Comparison of ENCODE assay signal across 10 cellular contexts in the genomic region with DNA sequence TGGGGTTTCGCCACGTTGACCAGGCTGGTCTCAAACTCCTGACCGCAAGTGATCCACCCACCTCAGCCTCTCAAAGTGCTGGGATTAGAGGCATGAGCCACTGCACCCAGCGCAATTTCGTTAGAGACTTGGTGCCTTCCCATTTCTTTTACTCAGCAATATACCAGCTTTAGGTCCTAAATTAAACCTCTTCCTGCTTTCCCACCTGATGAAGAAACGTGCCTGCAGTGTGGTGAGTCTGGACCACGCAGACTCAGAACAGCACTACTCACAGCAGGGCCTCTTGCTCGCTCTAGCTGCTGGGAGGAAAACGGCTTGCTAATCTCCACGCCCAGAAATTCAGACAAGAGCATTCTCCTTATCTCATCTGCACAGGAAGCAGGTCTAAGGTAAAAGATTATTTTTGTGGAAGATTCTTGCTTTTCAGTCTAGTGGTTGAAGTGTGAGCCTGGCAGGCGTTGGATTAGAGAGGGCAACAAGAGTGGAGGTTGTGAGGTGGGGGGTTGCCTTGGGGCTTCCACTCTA. TPM values are rescaled to one million over a fixed set of nuclear protein-coding genes. Genes with fewer than 3 reads are reported as not detected.
DNase-seq lines count a peak whose midpoint lies in the region; ATAC-seq and TF ChIP-seq lines count a peak whose summit lies in the region.
"Had no signal": no experiment of that assay in that cellular context is flagged by ENCODE, and none has a peak within 500 bp of the region (broad histone marks: within the 10 kb centered on the region; RNA-seq: fewer than 3 reads in every experiment).

Gene S100Z, plus strand, starts transcription at position 248 of the 525 bp plus-strand sequence. CDS start 25,346 bp downstream, outside the sequence.

- no peaks in the 10 kb centered on the region for H3K36me3 ChIP-seq in endodermal cell (ENCODE audit: control insufficient read depth, insufficient read depth, low read length)

- peak within 1 kb of the TSS; percentile 73 for H3K27ac Mint-ChIP-seq in activated CD4-positive, alpha-beta T cell treated with anti-CD3 and anti-CD28 coated beads, Interleukin-2, amount 10 ng/mL, durations not matched to agents 24 days and 14 days
- H3K27ac Mint-ChIP-seq in endodermal cell = no peak within 1 kb of the TSS

- WGBS in endodermal cell (ENCODE audit: insufficient coverage in 1 of 2, insufficient read length in 1 of 2), 2 experiments = 86 to 90% methylated on average over 6 to 11 of the region's 11 CpGs

- H3K36me3 Mint-ChIP-seq in activated CD4-positive, alpha-beta T cell treated with anti-CD3 and anti-CD28 coated beads, Interleukin-2, amount 10 ng/mL, durations not matched to agents 24 days and 14 days (ENCODE audit: low read depth) = peaks cover 10% of the 10 kb centered on the region
- H3K36me3 Mint-ChIP-seq in endodermal cell (ENCODE audit: low read depth) = no peaks in the 10 kb centered on the region

- DNase-seq in Kasumi-1 (lab: John Stamatoyannopoulos, UW) = peak; percentile 81 to 85
- peak; percentile 82 for DNase-seq in activated CD4-positive, alpha-beta T cell treated with anti-CD3 and anti-CD28 coated beads, Interleukin-2, amount 10 ng/mL, durations not matched to agents 24 days and 14 days
- no peak for DNase-seq in endodermal cell
- peak; percentile 21 to 32 for DNase-seq in stimulated activated CD4-positive, alpha-beta T cell treated with anti-CD3 and anti-CD28 coated beads, Interleukin-4, amount 100 ng/mL, for 48 hours (ENCODE audit: low read depth in 2 of 2)
- no peak for DNase-seq in cortex of kidney (lab: John Stamatoyannopoulos, UW)
- DNase-seq: aorta had no signal

- peaks cover 12% of the 10 kb centered on the region for H3K9me3 ChIP-seq in endodermal cell (ENCODE audit: control insufficient read depth, low read length)

- peaks cover 7% of the 10 kb centered on the region for H3K9me3 Mint-ChIP-seq in activated CD4-positive, alpha-beta T cell treated with anti-CD3 and anti-CD28 coated beads, Interleukin-2, amount 10 ng/mL, durations not matched to agents 24 days and 14 days
- H3K9me3 Mint-ChIP-seq in endodermal cell = peaks cover 22% of the 10 kb centered on the region

- H3K4me1 Mint-ChIP-seq in activated CD4-positive, alpha-beta T cell treated with anti-CD3 and anti-CD28 coated beads, Interleukin-2, amount 10 ng/mL, durations not matched to agents 24 days and 14 days = peaks cover 33% of the 10 kb centered on the region
- peaks cover 17% of the 10 kb centered on the region for H3K4me1 Mint-ChIP-seq in endodermal cell

- ATAC-seq in HG03342 (IDR thresholded peaks at IDR 0.05; ENCODE audit: unreplicated experiment) (no peak), GM21381 (IDR thresholded peaks at IDR 0.05; ENCODE audit: unreplicated experiment) (no peak), GM18861 (IDR thresholded peaks at IDR 0.05; ENCODE audit: unreplicated experiment) (no peak)

- no peaks in the 10 kb centered on the region for H3K27me3 Mint-ChIP-seq in activated CD4-positive, alpha-beta T cell treated with anti-CD3 and anti-CD28 coated beads, Interleukin-2, amount 10 ng/mL, durations not matched to agents 24 days and 14 days
- peaks cover 3% of the 10 kb centered on the region for H3K27me3 Mint-ChIP-seq in endodermal cell (ENCODE audit: insufficient read depth)

- no peak within 1 kb of the TSS for H3K4me3 ChIP-seq in endodermal cell (ENCODE audit: low read length)

- no peak within 1 kb of the TSS for H3K27ac ChIP-seq in endodermal cell (ENCODE audit: low read depth, low read length)

- H3K27me3 ChIP-seq in endodermal cell (ENCODE audit: control insufficient read depth, insufficient read depth, low read length, poor library complexity, severe bottlenecking) = no peaks in the 10 kb centered on the region

- no peaks in the 10 kb centered on the region for H3K4me1 ChIP-seq in endodermal cell (ENCODE audit: control insufficient read depth, insufficient read depth, low read length)

- TF ChIP-seq CTCF in endodermal cell (conservative IDR thresholded peaks at IDR 0.05) = no peak

- peak within 1 kb of the TSS; percentile 63 for H3K4me3 Mint-ChIP-seq in activated CD4-positive, alpha-beta T cell treated with anti-CD3 and anti-CD28 coated beads, Interleukin-2, amount 10 ng/mL, durations not matched to agents 24 days and 14 days
- no peak within 1 kb of the TSS for H3K4me3 Mint-ChIP-seq in endodermal cell

- intact Hi-C loops in activated CD4-positive, alpha-beta T cell treated with anti-CD3 and anti-CD28 coated beads, Interleukin-2, amount 10 ng/mL, durations not matched to agents 24 days and 14 days (cut with micrococcal nuclease) = no loop called here

- H3K9ac ChIP-seq in endodermal cell (ENCODE audit: extremely low read depth, low read length, poor library complexity, severe bottlenecking) = no peak within 1 kb of the TSS

RNA-seq across cellular contexts. Expression of gene S100Z, which starts in this region (rescaled TPM):
- 1.4 and 1.5 TPM in 2 replicates for total RNA-seq in activated CD4-positive, alpha-beta T cell treated with anti-CD3 and anti-CD28 coated beads, Interleukin-2, amount 10 ng/mL, durations not matched to agents 24 days and 14 days
- total RNA-seq in endodermal cell = 10 to 100 TPM; 17.2 to 18.3 TPM
- 0.75 TPM for polyA plus RNA-seq in endodermal cell (2013, experiment 1 of 2)
- 1.4 TPM for polyA plus RNA-seq in endodermal cell (2013, experiment 2 of 2)
- total RNA-seq: pulmonary artery endothelial cell had no signal
- polyA plus RNA-seq: aorta had no signal

Comparison
In these comparisons a context has a peak if more than half of its experiments do, and no peak if none do; other contexts are left out.
1. DNase-seq: peak in Kasumi-1 (2 of 2), activated CD4-positive, alpha-beta T cell treated with anti-CD3 and anti-CD28 coated beads, Interleukin-2, amount 10 ng/mL, durations not matched to agents 24 days and 14 days (single experiment) and stimulated activated CD4-positive, alpha-beta T cell treated with anti-CD3 and anti-CD28 coated beads, Interleukin-4, amount 100 ng/mL, for 48 hours (2 of 2); none in endodermal cell (single experiment) and cortex of kidney (single experiment).